1 cellular context compared by ENCODE assay signal in the genomic region with DNA sequence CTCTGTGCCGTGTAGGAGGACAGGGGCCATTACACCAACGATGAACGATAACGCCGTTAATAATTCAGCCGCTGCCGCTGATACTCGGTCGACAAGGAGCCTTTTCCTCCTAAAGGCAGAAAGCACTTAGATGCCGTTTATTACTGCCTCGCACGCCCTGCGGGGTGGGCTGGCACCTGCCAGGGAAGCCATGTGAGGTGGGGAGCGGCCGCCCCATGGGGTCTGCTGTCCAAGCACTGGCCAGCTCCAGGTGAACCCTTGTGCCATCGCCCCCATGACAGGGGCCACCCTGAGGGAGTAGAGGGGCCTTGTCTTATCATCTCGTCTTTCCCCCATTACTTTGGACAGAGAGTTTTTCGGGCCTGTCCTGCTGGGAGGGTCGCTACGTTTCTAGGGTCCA.
TF ChIP-seq lines count a peak whose summit lies in the region.

No MANE protein-coding gene starts in this region.

TF ChIP-seq in H1, 55 proteins besides CTCF, POLR2A, EP300 and RAD21:
- TF ChIP-seq GTF2F1 (IDR thresholded peaks at IDR 0.05; ENCODE audit: borderline replicate concordance, low read depth, low read length) (no peak), HDAC6 (IDR thresholded peaks at IDR 0.05; ENCODE audit: low read depth, low read length) (no peak), MAFK (IDR thresholded peaks at IDR 0.05; ENCODE audit: low read depth, low read length) (no peak), SP1 (IDR thresholded peaks at IDR 0.05; ENCODE audit: low read depth, low read length) (no peak), RNF2 (IDR thresholded peaks at IDR 0.05; ENCODE audit: borderline replicate concordance, low read depth, low read length, missing control alignments, poor library complexity, severe bottlenecking) (no peak), TEAD4 (IDR thresholded peaks at IDR 0.05; ENCODE audit: low read depth, low read length) (no peak), BRCA1 (IDR thresholded peaks at IDR 0.05; ENCODE audit: low read depth, low read length) (no peak)
